Comparison of ENCODE assay signal across 12 cellular contexts in genomic region chr3:124266517-124266916, GRCh38.
DNase-seq lines count a peak whose midpoint lies in the region; FAIRE-seq and TF ChIP-seq lines count a peak whose summit lies in the region.
"Had no signal": no experiment of that assay in that cellular context is flagged by ENCODE, and none has a peak within 500 bp of the region (broad histone marks: within the 10 kb centered on the region; RNA-seq: fewer than 3 reads in every experiment).

No MANE protein-coding gene starts in this region.

- H3K9me3 ChIP-seq in HEK293 (ENCODE audit: control insufficient read depth, insufficient read depth, low read depth, low read length): no peaks in the 10 kb centered on the region
- H3K9me3 ChIP-seq in trophoblast cell (ENCODE audit: insufficient read depth, low read depth, low read length): no peaks in the 10 kb centered on the region
- no peaks in the 10 kb centered on the region for H3K9me3 ChIP-seq in tibial artery
- H3K9me3 ChIP-seq: pancreas had no signal

- FAIRE-seq in bronchial epithelial cell (lab: Jason Lieb, UNC): no peak
- FAIRE-seq: pancreas had no signal

- no peak overlapping the region for H3K4ac ChIP-seq in trophoblast cell (ENCODE audit: low read depth, low read length)

- no peak overlapping the region for H3K27ac ChIP-seq in HEK293 (ENCODE audit: extremely low read depth, low read depth, low read length)
- no peak overlapping the region for H3K27ac ChIP-seq in trophoblast cell (ENCODE audit: low read depth, low read length)
- peak overlapping the region in 1 of 2 donors; percentile 49 for H3K27ac ChIP-seq in tibial artery
- H3K27ac ChIP-seq: pancreas had no signal

- peaks cover 29% of the 10 kb centered on the region for H3K4me1 Mint-ChIP-seq in HFFc6 (ENCODE audit: low read depth)

- no peak overlapping the region for H2BK12ac ChIP-seq in trophoblast cell (ENCODE audit: low read length)

- no peak overlapping the region for H2BK120ac ChIP-seq in trophoblast cell (ENCODE audit: insufficient read depth, low read length, poor library complexity)

- H4K91ac ChIP-seq in trophoblast cell (ENCODE audit: low read depth, low read length): no peak overlapping the region

- H3K18ac ChIP-seq in trophoblast cell (ENCODE audit: low read length): no peak overlapping the region

- no peak overlapping the region for H3K27ac Mint-ChIP-seq in HFFc6

- H3K4me1 ChIP-seq in HEK293 (ENCODE audit: control insufficient read depth, insufficient read depth, low read length): peaks cover 3% of the 10 kb centered on the region; the same call in 1 of the 2 replicates
- peaks cover 6 to 14% of the 10 kb centered on the region in 2 experiments for H3K4me1 ChIP-seq in trophoblast cell (ENCODE audit: control insufficient read depth in 1 of 2, insufficient read depth in 2 of 2, low read length in 2 of 2)
- peaks cover 0 to 93% (median 29%) of the 10 kb centered on the region in 4 donors for H3K4me1 ChIP-seq in tibial artery
- H3K4me1 ChIP-seq: pancreas had no signal

- no peaks in the 10 kb centered on the region for H3K36me3 ChIP-seq in HEK293 (ENCODE audit: control insufficient read depth in 2 of 2, insufficient read depth in 1 of 2, low read length in 2 of 2)
- H3K36me3 ChIP-seq in bronchial epithelial cell (ENCODE audit: control insufficient read depth, insufficient read depth, low read length): no peaks in the 10 kb centered on the region
- H3K36me3 ChIP-seq in trophoblast cell (ENCODE audit: control insufficient read depth in 1 of 2, insufficient read depth in 2 of 2, low read length in 2 of 2): peaks cover 3 to 7% of the 10 kb centered on the region in 2 experiments
- peaks cover 0 to 22% (median 0%) of the 10 kb centered on the region in 3 donors for H3K36me3 ChIP-seq in tibial artery
- H3K36me3 ChIP-seq: pancreas had no signal

- WGBS in trophoblast cell (ENCODE audit: extremely low coverage, insufficient coverage, insufficient read length): no CpG with 5 or more reads among the region's 2 CpGs

- CTCF ChIA-PET in HEK293 (lab: Yijun Ruan, JAX): interaction anchor here (0.8 to 1.5 kb wide), 3 partner anchors 208 to 293 kb away, joined by 3 to 4 read pairs (median 3); no protein-coding TSS in a partner anchor

- H3K14ac ChIP-seq in trophoblast cell (ENCODE audit: low read length): no peak overlapping the region

- H3K27me3 ChIP-seq in bronchial epithelial cell (ENCODE audit: control insufficient read depth, insufficient read depth, low read length) (no peaks in the 10 kb centered on the region), trophoblast cell (ENCODE audit: insufficient read depth, low read length) (no peaks in the 10 kb centered on the region), tibial artery (no peaks in the 10 kb centered on the region)
- H3K27me3 ChIP-seq: pancreas had no signal

- intact Hi-C loops in tibial artery (cut with DNase I; ENCODE audit: low total_unique reads): no loop called here

- H3K4me3 ChIP-seq in HEK293 (ENCODE audit: low read depth, low read length) (no peak overlapping the region), bronchial epithelial cell (ENCODE audit: low read depth, low read length) (no peak overlapping the region), trophoblast cell (ENCODE audit: low read depth, low read length) (no peak overlapping the region), tibial artery (no peak overlapping the region)
- H3K4me3 ChIP-seq: pancreas had no signal

- no peaks in the 10 kb centered on the region for H3K9me3 Mint-ChIP-seq in HFFc6

- TF ChIP-seq CTCF in HEK293 (tag by site-specific recombination; IDR thresholded peaks at IDR 0.05) (no peak), bronchial epithelial cell (IDR thresholded peaks at IDR 0.05; ENCODE audit: insufficient read depth, low read length, severe bottlenecking) (no peak), tibial artery (IDR thresholded peaks at IDR 0.05) (no peak), HFFc6 (IDR thresholded peaks at IDR 0.05) (no peak)

- H3K9ac ChIP-seq in trophoblast cell (ENCODE audit: low read length): no peak overlapping the region

- H3K23ac ChIP-seq in trophoblast cell (ENCODE audit: low read length): no peak overlapping the region

- no peak overlapping the region for H3K4me3 Mint-ChIP-seq in HFFc6

- no peak overlapping the region for H3K4me2 ChIP-seq in trophoblast cell (ENCODE audit: low read length)

- H3K36me3 Mint-ChIP-seq in HFFc6 (ENCODE audit: low read depth): no peaks in the 10 kb centered on the region

- H3K27me3 Mint-ChIP-seq in HFFc6 (ENCODE audit: insufficient read depth): peaks cover 2% of the 10 kb centered on the region; the same call in 1 of the 2 replicates

- no peak overlapping the region for H2AFZ ChIP-seq in trophoblast cell (ENCODE audit: insufficient read depth, low read length, poor library complexity)

- H2BK5ac ChIP-seq in trophoblast cell (ENCODE audit: low read depth, low read length, poor library complexity): no peak overlapping the region

- DNase-seq in NCI-H2107 (lab: John Stamatoyannopoulos, UW): peak; percentile 90
- peak; percentile 18 for DNase-seq in bronchial epithelial cell (ENCODE audit: low read depth)
- peak; percentile 25 to 55 for DNase-seq in trophoblast cell
- no peak for DNase-seq in germinal center (ENCODE audit: low spot score)
- no peak for DNase-seq in tibial artery
- DNase-seq in superior temporal gyrus (ENCODE audit: extremely low spot score): no peak
- DNase-seq in HFFc6: no peak
- DNase-seq: DND-41, left cardiac atrium, pancreas, T-helper 1 cell had no signal

- no peak overlapping the region for H4K8ac ChIP-seq in trophoblast cell (ENCODE audit: low read depth, low read length)

- H4K12ac ChIP-seq in trophoblast cell (ENCODE audit: low read depth, low read length): no peak overlapping the region

- no peaks in the 10 kb centered on the region for H3K79me2 ChIP-seq in trophoblast cell (ENCODE audit: control insufficient read depth, insufficient read depth, low read length, poor library complexity)

- no peak overlapping the region for H2AK5ac ChIP-seq in trophoblast cell (ENCODE audit: low read length)

- H3K79me1 ChIP-seq in trophoblast cell (ENCODE audit: low read length): peaks cover 3% of the 10 kb centered on the region

- POLR2A ChIA-PET in HEK293 (lab: Yijun Ruan, JAX): no interaction called here

TF ChIP-seq in HEK293, 187 proteins besides CTCF, POLR2A, EP300 and RAD21 (continues in another document):
- no peak for TF ChIP-seq ZNF677 (tag by site-specific recombination; IDR thresholded peaks at IDR 0.05)
- peak; percentile 80 for TF ChIP-seq OSR2 (tag by site-specific recombination; IDR thresholded peaks at IDR 0.05)
- no peak for TF ChIP-seq ZNF623 (tag by site-specific recombination; IDR thresholded peaks at IDR 0.05)
- peak; percentile 47; the same call in 1 of the 2 replicates for TF ChIP-seq HOXD13 (CRISPR knock-in tag; IDR thresholded peaks at IDR 0.05; ENCODE audit: borderline replicate concordance)
- no peak for TF ChIP-seq PRDM1 (tag by site-specific recombination; IDR thresholded peaks at IDR 0.05)
- no peak for TF ChIP-seq ZNF792 (tag by site-specific recombination; IDR thresholded peaks at IDR 0.05)
- no peak for TF ChIP-seq YY1 (tag by site-specific recombination; IDR thresholded peaks at IDR 0.05)
- peak; percentile 89 for TF ChIP-seq ZNF18 (tag by site-specific recombination; IDR thresholded peaks at IDR 0.05)
- TF ChIP-seq KLF17 (tag by site-specific recombination; IDR thresholded peaks at IDR 0.05): no peak
- no peak for TF ChIP-seq ZFP3 (tag by site-specific recombination; IDR thresholded peaks at IDR 0.05; ENCODE audit: low read depth)
- TF ChIP-seq PRDM4 (tag by site-specific recombination; IDR thresholded peaks at IDR 0.05): peak; percentile 76
- TF ChIP-seq ZNF426 (tag by site-specific recombination; IDR thresholded peaks at IDR 0.05): no peak
- no peak for TF ChIP-seq GLI4 (tag by site-specific recombination; IDR thresholded peaks at IDR 0.05)
- TF ChIP-seq KLF8 (tag by site-specific recombination; IDR thresholded peaks at IDR 0.05): peak; percentile 82
- TF ChIP-seq ZIC2 (tag by site-specific recombination; IDR thresholded peaks at IDR 0.05): peak; percentile 8; the same call in 1 of the 2 replicates

Comparison
In these comparisons a context has a peak if more than half of its experiments do, and no peak if none do; other contexts are left out.
1. DNase-seq: peak in NCI-H2107 (single experiment), bronchial epithelial cell (single experiment) and trophoblast cell (2 of 2); none in germinal center (single experiment), tibial artery (0 of 2), superior temporal gyrus (single experiment) and HFFc6 (single experiment).